In genomic region chr2:161695225-161695624, GRCh38 we compare ENCODE assay signal across 27 cellular contexts.
"Had no signal": no experiment of that assay in that cellular context is flagged by ENCODE, and none has a peak within 500 bp of the region (broad histone marks: within the 10 kb centered on the region; RNA-seq: fewer than 3 reads in every experiment).

No MANE protein-coding gene starts in this region.

- FAIRE-seq: urothelium cell line had no signal

- H3K27ac ChIP-seq: stomach, suprapubic skin, testis, thoracic aorta, thyroid gland, tibial artery, tibial nerve, transverse colon, upper lobe of left lung, upper lobe of right lung, uterus, vagina had no signal

- ATAC-seq: stimulated activated effector memory CD8-positive, alpha-beta T cell treated with anti-CD3 and anti-CD28 coated beads, Interleukin-12 subunit alpha, Interleukin-12 subunit beta, amount 100 ng/mL, for 72 hours; stimulated activated memory B cell treated with anti-CD40 and anti-IgM and Interleukin-4, amounts not matched to agents 10 μg/mL and 1 μg/mL and 100 μg/mL, for 72 hours; stimulated activated naive B cell treated with anti-CD40 and anti-IgM and Interleukin-4, amounts not matched to agents 10 μg/mL and 1 μg/mL and 100 μg/mL, for 72 hours; stimulated activated naive CD8-positive, alpha-beta T cell treated with anti-CD3 and anti-CD28 coated beads, Interleukin-15, amount 100 ng/mL, for 72 hours; stimulated activated naive CD8-positive, alpha-beta T cell treated with anti-CD3 and anti-CD28 coated beads, Interleukin-15, Interleukin-2, amounts not matched to agents 100 U/mL and 50 U/mL, for 24 hours; upper lobe of right lung had no signal

- H3K4me3 ChIP-seq: stomach, suprapubic skin, testis, thoracic aorta, thyroid gland, tibial artery, tibial nerve, transverse colon, upper lobe of left lung, upper lobe of right lung, uterus, vagina had no signal

- H3K9me3 ChIP-seq: stomach, suprapubic skin, testis, thoracic aorta, thyroid gland, tibial artery, tibial nerve, transverse colon, upper lobe of left lung, upper lobe of right lung, uterus, vagina had no signal

- H3K4me1 ChIP-seq: stomach, suprapubic skin, testis, thyroid gland, tibial artery, tibial nerve, transverse colon, upper lobe of left lung, upper lobe of right lung, uterus, vagina had no signal

- DNase-seq: stimulated activated CD4-positive, alpha-beta T cell treated with anti-CD3 and anti-CD28 coated beads, Interleukin-2, amount 100 ng/mL, for 48 hours; stimulated activated CD4-positive, alpha-beta T cell treated with anti-CD3 and anti-CD28 coated beads, Interleukin-4, amount 100 ng/mL, for 1 hour; stimulated activated CD4-positive, alpha-beta T cell treated with anti-CD3 and anti-CD28 coated beads, Interleukin-4, amount 100 ng/mL, for 24 hours; stimulated activated CD4-positive, alpha-beta T cell treated with anti-CD3 and anti-CD28 coated beads, Interleukin-4, amount 100 ng/mL, for 4 hours; stimulated activated CD8-positive, alpha-beta memory T cell treated with anti-CD3 and anti-CD28 coated beads, Interleukin-4, amount 100 ng/mL, for 48 hours; stimulated activated naive B cell treated with anti-CD40 and anti-IgM and Interleukin-4, amounts not matched to agents 10 μg/mL and 1 μg/mL and 100 μg/mL, for 72 hours; stimulated activated naive CD4-positive, alpha-beta T cell; stimulated activated naive CD4-positive, alpha-beta T cell treated with Interleukin-2 at 50 U/mL for 16 hours; stimulated activated naive CD8-positive, alpha-beta T cell treated with anti-CD3 and anti-CD28 coated beads, Interleukin-15, amount 100 ng/mL, for 72 hours; stimulated activated naive CD8-positive, alpha-beta T cell treated with anti-CD3 and anti-CD28 coated beads, Interleukin-15, Interleukin-2, amounts not matched to agents 100 U/mL and 50 U/mL, for 24 hours; stomach; substantia nigra; testis; thyroid gland; tibial artery; transverse colon; trophoblast cell; upper lobe of left lung; upper lobe of right lung; uterus had no signal

- H3K36me3 ChIP-seq: stomach, suprapubic skin, thoracic aorta, thyroid gland, tibial artery, tibial nerve, transverse colon, upper lobe of left lung, upper lobe of right lung, uterus, vagina had no signal

- H3K27me3 ChIP-seq: stomach, suprapubic skin, testis, thyroid gland, tibial artery, tibial nerve, transverse colon, upper lobe of left lung, upper lobe of right lung, uterus, vagina had no signal
